Comparison of ENCODE assay signal across 27 cellular contexts in the genomic region with DNA sequence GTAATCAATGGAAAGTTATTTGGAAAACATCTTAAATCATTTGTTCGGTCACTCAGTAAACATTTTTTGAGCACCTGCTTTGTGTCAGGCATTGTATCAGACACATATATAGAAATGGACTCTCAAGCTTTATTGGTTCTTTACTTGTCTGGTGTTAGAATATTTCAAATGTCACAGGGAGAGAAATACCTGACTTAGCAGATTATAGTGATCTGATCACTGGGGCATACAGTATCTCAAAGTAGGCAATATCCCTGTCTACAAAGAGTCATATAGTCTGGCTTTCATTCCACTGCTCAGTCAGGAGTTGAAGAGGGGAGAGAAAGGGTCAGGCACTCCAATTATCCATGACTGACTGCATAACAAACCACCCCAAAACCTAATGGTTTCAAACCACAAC. TPM values are rescaled to one million over a fixed set of nuclear protein-coding genes. Genes with fewer than 3 reads are reported as not detected.
DNase-seq lines count a peak whose midpoint lies in the region; ATAC-seq, FAIRE-seq and TF ChIP-seq lines count a peak whose summit lies in the region.
"Had no signal": no experiment of that assay in that cellular context is flagged by ENCODE, and none has a peak within 500 bp of the region (broad histone marks: within the 10 kb centered on the region; RNA-seq: fewer than 3 reads in every experiment).

No MANE protein-coding gene starts in this region.

- no peak overlapping the region for H2AK5ac ChIP-seq in IMR-90 (ENCODE audit: low read depth, low read length)

- H4K8ac ChIP-seq in IMR-90 (ENCODE audit: low read depth in 2 of 2, low read length in 2 of 2) = no peak overlapping the region

- H3K14ac ChIP-seq in IMR-90 (replicated peaks; ENCODE audit: low read depth, low read length) = no peak overlapping the region

- POLR2A ChIA-PET in A549 (lab: Yijun Ruan, JAX) = no interaction called here
- POLR2A ChIA-PET in IMR-90 (lab: Charles Lee; ENCODE audit: unreplicated experiment) = no interaction called here

- intact Hi-C loops in IMR-90 (cut with micrococcal nuclease) (no loop called here), psoas muscle (cut with DNase I) (no loop called here)

- no peaks in the 10 kb centered on the region for H3K79me1 ChIP-seq in IMR-90 (ENCODE audit: low read depth in 1 of 2, low read length in 2 of 2)

- TF ChIP-seq CTCF in A549 (IDR thresholded peaks at IDR 0.05) (no peak), IMR-90 (conservative IDR thresholded peaks at IDR 0.05; ENCODE audit: low read depth, low read length) (no peak), psoas muscle (IDR thresholded peaks at IDR 0.05) (no peak)

- H3K36me3 ChIP-seq in IMR-90 (ENCODE audit: control insufficient read depth, insufficient read depth, low read length) (no peaks in the 10 kb centered on the region), psoas muscle (ENCODE audit: insufficient read depth in 1 of 2, low read depth in 1 of 2) (peaks cover 0 to 3% of the 10 kb centered on the region in 2 donors), skeletal muscle tissue (ENCODE audit: control insufficient read depth in 3 of 3, insufficient read depth in 3 of 3, low read length in 3 of 3) (no peaks in the 10 kb centered on the region)
- H3K36me3 ChIP-seq: BE2C, BLaER1 had no signal

- WGBS in A549 (ENCODE audit: missing lambda C conversion rate) = 90% methylated on average over 1 of the region's 1 CpG
- no CpG with 5 or more reads among the region's 1 CpG for WGBS in IMR-90 (ENCODE audit: extremely low coverage in 2 of 2, insufficient read length in 1 of 2), 2 experiments
- WGBS in psoas muscle, 3 donors = 89 to 100% (median 93%) methylated on average over 1 of the region's 1 CpG

- no peaks in the 10 kb centered on the region for H3K9me3 ChIP-seq in A549
- H3K9me3 ChIP-seq in IMR-90 (ENCODE audit: control insufficient read depth, insufficient read depth, low read length) = no peaks in the 10 kb centered on the region
- no peaks in the 10 kb centered on the region for H3K9me3 ChIP-seq in psoas muscle
- no peaks in the 10 kb centered on the region for H3K9me3 ChIP-seq in skeletal muscle tissue (ENCODE audit: control insufficient read depth in 3 of 3, low read length in 3 of 3)
- H3K9me3 ChIP-seq: BE2C, BLaER1 had no signal

- H3K4me1 ChIP-seq in A549 (no peaks in the 10 kb centered on the region), IMR-90 (ENCODE audit: control insufficient read depth, insufficient read depth, low read length) (no peaks in the 10 kb centered on the region), psoas muscle (peaks cover 36% of the 10 kb centered on the region), skeletal muscle tissue (ENCODE audit: control insufficient read depth in 3 of 3, insufficient read depth in 3 of 3, low read length in 3 of 3) (peaks cover 16 to 30% (median 17%) of the 10 kb centered on the region in 3 donors)
- H3K4me1 ChIP-seq: BE2C, BLaER1 had no signal

- no peak overlapping the region for H2BK5ac ChIP-seq in IMR-90 (ENCODE audit: low read depth, low read length, poor library complexity, severe bottlenecking)

- CTCF ChIA-PET in A549 (lab: Yijun Ruan, JAX) (no interaction called here), IMR-90 (lab: Yijun Ruan, JAX) (no interaction called here)

- no peak overlapping the region for H2AK9ac ChIP-seq in IMR-90 (replicated peaks; ENCODE audit: low read depth, low read length, poor library complexity)

- no peak for TF ChIP-seq POLR2A in A549 (IDR thresholded peaks at IDR 0.05; ENCODE audit: low read length)
- no peak for TF ChIP-seq POLR2A in IMR-90 (IDR thresholded peaks at IDR 0.05; ENCODE audit: low read depth, low read length)

- H3K9ac ChIP-seq in IMR-90 (ENCODE audit: low read depth, low read length) (no peak overlapping the region), skeletal muscle tissue (ENCODE audit: low read depth in 1 of 3, low read length in 3 of 3) (no peak overlapping the region)
- H3K9ac ChIP-seq: BLaER1 had no signal

- H2BK120ac ChIP-seq in IMR-90 (ENCODE audit: low read depth, low read length) = no peak overlapping the region

- no peak overlapping the region for H4K5ac ChIP-seq in IMR-90 (ENCODE audit: low read depth, low read length)

- TF ChIP-seq RAD21 in A549 (conservative IDR thresholded peaks at IDR 0.05 in 1 of 2, IDR thresholded peaks at IDR 0.05 in 1 of 2) = no peak
- no peak for TF ChIP-seq RAD21 in IMR-90 (IDR thresholded peaks at IDR 0.05; ENCODE audit: low read length)

- DNase-seq in A549 (ENCODE audit: low read depth in 1 of 2, low spot score in 1 of 2) (no peak), IMR-90 (no peak), psoas muscle (no peak)
- DNase-seq: 8988T; BE2C; C1 segment of cervical spinal cord; CD4-positive, alpha-beta memory T cell; CD4-positive, CD25-positive, alpha-beta regulatory T cell; CD8-positive, alpha-beta memory T cell; COR-L47; DMS 273 treated with DMSO at 0.1 percent for 48 hours; DMS153; DMS53; DMS79; DND-41; EL; GDM1 had no signal

- no peak overlapping the region for H3K18ac ChIP-seq in IMR-90 (ENCODE audit: low read depth, low read length)

- H2AFZ ChIP-seq in IMR-90 (replicated peaks; ENCODE audit: low read length, poor library complexity) = no peak overlapping the region

- no peak overlapping the region for H4K91ac ChIP-seq in IMR-90 (ENCODE audit: insufficient read depth, low read depth, low read length)

- no TSS peak for BruUV-seq in IMR-90 (replicated peaks; lab: Mats Ljungman, UMichigan)

- no peak overlapping the region for H2BK15ac ChIP-seq in IMR-90 (ENCODE audit: low read depth, low read length)

- no peaks in the 10 kb centered on the region for H3K9me1 ChIP-seq in IMR-90 (ENCODE audit: insufficient read depth, low read length)

- in situ Hi-C loops in IMR-90 (cut with MboI; ENCODE audit: low sequenced_read_pairs) = loop anchor here (25.0 kb wide), 1 partner anchor 93 kb away; no protein-coding TSS in a partner anchor

- FAIRE-seq in A549 (lab: Jason Lieb, UNC) = no peak
- FAIRE-seq: A204.1, GM12878, GM12892 had no signal

- TF ChIP-seq EP300 in A549 (IDR thresholded peaks at IDR 0.05) = no peak

- H3K4me3 ChIP-seq in A549 (no peak overlapping the region), IMR-90 (ENCODE audit: insufficient read depth, low read depth, low read length) (no peak overlapping the region), psoas muscle (no peak overlapping the region), skeletal muscle tissue (ENCODE audit: low read length in 3 of 3) (no peak overlapping the region)
- H3K4me3 ChIP-seq: BLaER1, GM12878 had no signal

- H3K27me3 ChIP-seq in IMR-90 (ENCODE audit: control insufficient read depth, insufficient read depth, low read length) (peaks cover 7% of the 10 kb centered on the region), psoas muscle (ENCODE audit: insufficient read depth in 3 of 3, low read length in 2 of 3) (no peaks in the 10 kb centered on the region), skeletal muscle tissue (ENCODE audit: control insufficient read depth in 3 of 3, insufficient read depth in 3 of 3, low read length in 3 of 3) (no peaks in the 10 kb centered on the region)
- H3K27me3 ChIP-seq: BLaER1 had no signal

- H3K23ac ChIP-seq in IMR-90 (ENCODE audit: low read depth, low read length) = no peak overlapping the region

- no peak for ATAC-seq in A549
- ATAC-seq in IMR-90 (ENCODE audit: low read depth) = no peak
- peak in 1 of 4 donors; percentile 4 for ATAC-seq in psoas muscle
- no peak for ATAC-seq in GM18498 (IDR thresholded peaks at IDR 0.05; ENCODE audit: unreplicated experiment)
- no peak for ATAC-seq in HG02870 (IDR thresholded peaks at IDR 0.05; ENCODE audit: unreplicated experiment)
- no peak for ATAC-seq in GM18519 (IDR thresholded peaks at IDR 0.05; ENCODE audit: low FRiP score, unreplicated experiment)
- ATAC-seq: GM12878 had no signal

- no peaks in the 10 kb centered on the region for H4K20me1 ChIP-seq in IMR-90 (ENCODE audit: insufficient read depth, low read length)
- H4K20me1 ChIP-seq: BLaER1 had no signal

- H3K27ac ChIP-seq in A549 (no peak overlapping the region), IMR-90 (ENCODE audit: insufficient read depth, low read length) (no peak overlapping the region), psoas muscle (peak overlapping the region; percentile 67), skeletal muscle tissue (ENCODE audit: low read depth, low read length) (peak overlapping the region; percentile 63)
- H3K27ac ChIP-seq: BLaER1 had no signal

- H2BK20ac ChIP-seq in IMR-90 (ENCODE audit: low read depth, low read length) = no peak overlapping the region

- H3K4me2 ChIP-seq in A549 (no peak overlapping the region), IMR-90 (ENCODE audit: low read depth, low read length) (no peak overlapping the region)
- H3K4me2 ChIP-seq: BLaER1 had no signal

- no peak overlapping the region for H3K56ac ChIP-seq in IMR-90 (ENCODE audit: extremely low read depth, insufficient read depth, low read length)

- no peak overlapping the region for H3K4ac ChIP-seq in IMR-90 (ENCODE audit: low read depth, low read length)

- dilution Hi-C loops in IMR-90 (cut with HindIII; ENCODE audit: low sequenced_read_pairs, unreplicated experiment) = no loop called here

TF ChIP-seq in A549, 52 proteins besides CTCF, POLR2A, EP300 and RAD21:
- no peak for TF ChIP-seq CEBPB (IDR thresholded peaks at IDR 0.05)
- no peak for TF ChIP-seq POLR2AphosphoS2 (conservative IDR thresholded peaks at IDR 0.05; ENCODE audit: low read length)
- no peak for TF ChIP-seq HOXB13 (CRISPR knock-in tag; IDR thresholded peaks at IDR 0.05; ENCODE audit: low read depth)
- peak; percentile 68 for TF ChIP-seq MAFK (IDR thresholded peaks at IDR 0.05; ENCODE audit: partially characterized antibody)

TF ChIP-seq in IMR-90, 13 proteins besides CTCF, POLR2A, EP300 and RAD21 (continues in another document):
- TF ChIP-seq RFX5 (IDR thresholded peaks at IDR 0.05; ENCODE audit: low read depth, low read length) (no peak), FOS (IDR thresholded peaks at IDR 0.05; ENCODE audit: low read depth, low read length) (no peak), MAFK (IDR thresholded peaks at IDR 0.05; ENCODE audit: low read depth, low read length) (peak; percentile 48; the same call in 1 of the 2 replicates)

RNA-seq across cellular contexts. Expression of a gene that starts 30.2 kb away (rescaled TPM):
- polyA plus RNA-seq in A549 (2011; rRNA removed) = 0.09 and 0.16 TPM in 2 replicates
- 0.06 and 0.11 TPM in 2 replicates for polyA plus RNA-seq in A549 (2012; cell fraction: cytosol; rRNA removed)
- polyA plus RNA-seq in A549 (2012; cell fraction: nucleus; rRNA removed) = 0.28 and 0.40 TPM in 2 replicates
- 0.03 to 0.10 TPM (median 0.04 TPM) in 3 replicates for polyA plus RNA-seq in A549 (2017; fragmentation: RNase III; extraction: RNeasy Plus Mini Kit Qiagen cat#74134 plus additional on column Dnase treatment)
- polyA minus RNA-seq in A549 (2011; rRNA and poly(A)+ RNA removed) = not detected in 2 replicates
- total RNA-seq in IMR-90 (2012; rRNA removed) = not detected in 2 replicates
- 0.04 TPM in 1 of 2 replicates, not detected in the other for polyA plus RNA-seq in IMR-90 (2012; rRNA removed)
- polyA plus RNA-seq in IMR-90 (2012; cell fraction: cytosol; rRNA removed) = 0.02 TPM in 1 of 2 replicates, not detected in the other
- polyA plus RNA-seq in IMR-90 (2012; cell fraction: nucleus; rRNA removed; ENCODE audit: low replicate concordance) = 0.09 and 0.10 TPM in 2 replicates
- total RNA-seq in psoas muscle = 10 to 100 TPM; 19.6 to 35.7 (median 25.3) TPM
- polyA plus RNA-seq in psoas muscle = 10 to 100 TPM in 2 of 3 donors, 1 to 10 TPM in 1; 5.1 to 13.9 (median 12.4) TPM
- total RNA-seq in skeletal muscle tissue = 15.1 TPM
- total RNA-seq: CD4-positive, CD25-positive, alpha-beta regulatory T cell; CD8-positive, alpha-beta memory T cell; G401; GM12878 had no signal
- polyA plus RNA-seq: CD14-positive monocyte; CD4-positive, CD25-positive, alpha-beta regulatory T cell; CD8-positive, alpha-beta memory T cell; GM12878 had no signal

Comparison
In these comparisons a context has a peak if more than half of its experiments do, and no peak if none do; other contexts are left out.
1. H3K27ac ChIP-seq: peak in psoas muscle (single experiment) and skeletal muscle tissue (single experiment); none in A549 (0 of 2) and IMR-90 (single experiment).
2. RNA of a gene that starts 30.2 kb away (total RNA-seq): 19.6 to 35.7 TPM in psoas muscle and 15.1 TPM in skeletal muscle tissue (single experiment); not detected in IMR-90; every median in the first group is over 10 times any median in the second.